Comparison of ENCODE assay signal across 1 cellular context in genomic region chr11:71764695-71765491, GRCh38.
TF ChIP-seq lines count a peak whose summit lies in the region.
"Not testable (repeated sequence)": the region's sequence is repeated elsewhere in the genome, so short reads cannot be mapped to it uniquely, and the experiment has no call there.

No MANE protein-coding gene starts in this region.

TF ChIP-seq in K562, 482 proteins besides CTCF, POLR2A, EP300 and RAD21 (continued from another document):
- TF ChIP-seq E2F8 (IDR thresholded peaks at IDR 0.05; ENCODE audit: low read depth, partially characterized antibody), result peak; percentile 77
- TF ChIP-seq TFAP4 (CRISPR knock-in tag; IDR thresholded peaks at IDR 0.05; ENCODE audit: borderline replicate concordance), result peak; percentile 33; the same call in 1 of the 2 replicates
- TF ChIP-seq MGA (IDR thresholded peaks at IDR 0.05), result 0 out of 2 replicates have a peak, but pooled peaks have one; percentile 25
- TF ChIP-seq NFIX (CRISPR knock-in tag; IDR thresholded peaks at IDR 0.05; ENCODE audit: low read depth), result peak; percentile 40; the same call in 1 of the 2 replicates
- TF ChIP-seq ARID1B (IDR thresholded peaks at IDR 0.05), result peak; percentile 66; the same call in 1 of the 2 replicates
- peak; percentile 36 to 65; a peak in 3 of 4 replicates for TF ChIP-seq KDM1A (IDR thresholded peaks at IDR 0.05)
- TF ChIP-seq CXXC5 (CRISPR knock-in tag; IDR thresholded peaks at IDR 0.05), result peak; percentile 35; the same call in 1 of the 2 replicates
- peak; percentile 51 for TF ChIP-seq TEAD4 (IDR thresholded peaks at IDR 0.05; ENCODE audit: low read length)
- not testable (repeated sequence) for TF ChIP-seq TEAD4 (CRISPR knock-in tag; IDR thresholded peaks at IDR 0.05; ENCODE audit: borderline replicate concordance); ATF1 (CRISPR knock-in tag; IDR thresholded peaks at IDR 0.05); JUND (tag; IDR thresholded peaks at IDR 0.05; ENCODE audit: borderline replicate concordance, low read depth, low read length); JUN (CRISPR knock-in tag; IDR thresholded peaks at IDR 0.05; ENCODE audit: borderline replicate concordance); ATF3 (CRISPR knock-in tag; conservative IDR thresholded peaks at IDR 0.05)
- TF ChIP-seq ATF1 (tag; IDR thresholded peaks at IDR 0.05), result peak; percentile 41
- peak; percentile 35; the same call in 1 of the 2 replicates for TF ChIP-seq TAL1 (IDR thresholded peaks at IDR 0.05)
- peak in 1 of 2 experiments; percentile 15; a peak in 1 of 4 replicates for TF ChIP-seq NRF1 (conservative IDR thresholded peaks at IDR 0.05 in 1 of 2, IDR thresholded peaks at IDR 0.05 in 1 of 2)
- peak in 1 of 2 experiments; percentile 41; a peak in 1 of 4 replicates for TF ChIP-seq MAZ (CRISPR knock-in tag; conservative IDR thresholded peaks at IDR 0.05 in 1 of 2, IDR thresholded peaks at IDR 0.05 in 1 of 2)
- peak; percentile 95 for TF ChIP-seq NFIC (IDR thresholded peaks at IDR 0.05)
- peak in 1 of 2 experiments; percentile 30; a peak in 1 of 4 replicates for TF ChIP-seq TBL1XR1 (IDR thresholded peaks at IDR 0.05; ENCODE audit: low read length in 2 of 2)
- peak; percentile 60 for TF ChIP-seq CEBPB (tag; IDR thresholded peaks at IDR 0.05)
- 0 out of 2 replicates have a peak, but pooled peaks have one; percentile 31 for TF ChIP-seq ATF4 (CRISPR knock-in tag; IDR thresholded peaks at IDR 0.05)
- peak; percentile 68 for TF ChIP-seq ZNF589 (CRISPR knock-in tag; IDR thresholded peaks at IDR 0.05; ENCODE audit: low read depth)
- peak; percentile 32; the same call in 1 of the 2 replicates for TF ChIP-seq ESRRA (IDR thresholded peaks at IDR 0.05; ENCODE audit: borderline replicate concordance, low read depth)
- TF ChIP-seq PKNOX1 (IDR thresholded peaks at IDR 0.05), result peak; percentile 81
- 0 out of 2 replicates have a peak, but pooled peaks have one; percentile 39 for TF ChIP-seq ZNF766 (CRISPR knock-in tag; conservative IDR thresholded peaks at IDR 0.05)
- 0 out of 2 replicates have a peak, but pooled peaks have one; percentile 67 for TF ChIP-seq ZNF197 (CRISPR knock-in tag; IDR thresholded peaks at IDR 0.05; ENCODE audit: low read depth)
- TF ChIP-seq FOSL1 (tag; conservative IDR thresholded peaks at IDR 0.05), result peak; percentile 55
- peak; percentile 91 for TF ChIP-seq ATF7 (IDR thresholded peaks at IDR 0.05)
- peak; percentile 87 for TF ChIP-seq ZNF175 (CRISPR knock-in tag; IDR thresholded peaks at IDR 0.05; ENCODE audit: low read depth)
- peak; percentile 32 for TF ChIP-seq GABPA (tag; conservative IDR thresholded peaks at IDR 0.05; ENCODE audit: low read depth)
- peak; percentile 84 for TF ChIP-seq CEBPG (CRISPR knock-in tag; IDR thresholded peaks at IDR 0.05)
- TF ChIP-seq CEBPG (tag; conservative IDR thresholded peaks at IDR 0.05 in 1 of 2, IDR thresholded peaks at IDR 0.05 in 1 of 2), result peak; percentile 89 to 95
- TF ChIP-seq SMAD4 (CRISPR knock-in tag; conservative IDR thresholded peaks at IDR 0.05), result peak; percentile 54
- TF ChIP-seq CBFA2T2 (conservative IDR thresholded peaks at IDR 0.05), result peak; percentile 61
- TF ChIP-seq POLR2AphosphoS5 (IDR thresholded peaks at IDR 0.05; ENCODE audit: control insufficient read depth, insufficient read depth, low read depth, low read length), result 0 out of 2 replicates have a peak, but pooled peaks have one; percentile 19
- TF ChIP-seq ZKSCAN8 (CRISPR knock-in tag; IDR thresholded peaks at IDR 0.05), result peak; percentile 43; the same call in 1 of the 2 replicates
- TF ChIP-seq RCOR1 (IDR thresholded peaks at IDR 0.05; ENCODE audit: borderline replicate concordance in 1 of 2, low read depth in 2 of 2, low read length in 2 of 2), result peak in 1 of 2 experiments; percentile 80; a peak in 2 of 4 replicates
- TF ChIP-seq JUND (IDR thresholded peaks at IDR 0.05; ENCODE audit: borderline replicate concordance, low read depth, low read length), result 0 out of 2 replicates have a peak, but pooled peaks have one; percentile 21
- TF ChIP-seq BACH1 (tag; IDR thresholded peaks at IDR 0.05), result 0 out of 2 replicates have a peak, but pooled peaks have one; percentile 16
- peak; percentile 34; the same call in 1 of the 2 replicates for TF ChIP-seq LEF1 (IDR thresholded peaks at IDR 0.05)
- 0 out of 2 replicates have a peak, but pooled peaks have one; percentile 28 for TF ChIP-seq JUN (IDR thresholded peaks at IDR 0.05; ENCODE audit: borderline replicate concordance, low read depth, low read length)
- TF ChIP-seq TARDBP (IDR thresholded peaks at IDR 0.05), result 0 out of 2 replicates have a peak, but pooled peaks have one; percentile 3
- peak; percentile 78; the same call in 1 of the 2 replicates for TF ChIP-seq ATF3 (IDR thresholded peaks at IDR 0.05)
- peak; percentile 50; the same call in 1 of the 2 replicates for TF ChIP-seq SMARCC2 (IDR thresholded peaks at IDR 0.05; ENCODE audit: low read depth)
- peak; percentile 48; the same call in 1 of the 2 replicates for TF ChIP-seq SMARCA4 (IDR thresholded peaks at IDR 0.05)
- TF ChIP-seq EP400 (IDR thresholded peaks at IDR 0.05), result peak; percentile 35; the same call in 1 of the 2 replicates
- peak; percentile 54 for TF ChIP-seq RBFOX2 (IDR thresholded peaks at IDR 0.05; ENCODE audit: low read depth, low read length)
- TF ChIP-seq ZNF584 (CRISPR knock-in tag; IDR thresholded peaks at IDR 0.05; ENCODE audit: low read depth), result 0 out of 2 replicates have a peak, but pooled peaks have one; percentile 45
- TF ChIP-seq NCOR1 (IDR thresholded peaks at IDR 0.05), result peak; percentile 40; the same call in 1 of the 2 replicates
- peak; percentile 64; the same call in 1 of the 2 replicates for TF ChIP-seq ZEB2 (IDR thresholded peaks at IDR 0.05)
- TF ChIP-seq L3MBTL2 (IDR thresholded peaks at IDR 0.05), result peak; percentile 46; the same call in 1 of the 2 replicates
- TF ChIP-seq CBFA2T3 (IDR thresholded peaks at IDR 0.05), result peak; percentile 56
